ENCODE assay signal across 16 cellular contexts in the genomic region with DNA sequence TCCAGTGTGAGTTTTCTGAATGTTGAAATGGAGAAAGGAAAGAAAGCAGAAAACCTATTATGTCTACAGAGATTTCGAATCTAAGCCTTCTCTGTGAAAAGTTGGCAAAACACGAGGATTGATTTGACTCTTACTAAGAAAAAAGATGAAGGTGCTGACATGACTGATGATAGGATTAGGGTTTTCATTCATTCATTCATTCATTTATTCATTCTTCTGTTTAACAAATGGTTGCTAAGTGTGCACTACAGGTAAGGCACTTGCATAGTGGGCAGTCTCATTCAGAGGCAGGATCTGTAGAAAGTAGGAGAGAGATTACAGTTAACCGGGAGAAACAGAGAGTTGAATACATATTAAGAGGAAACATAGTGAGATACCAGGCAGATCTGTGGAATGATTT.
A peak's percentile ranks its signal among the peaks of the same experiment; 100 is the strongest.
DNase-seq lines count a peak whose midpoint lies in the region; ATAC-seq and TF ChIP-seq lines count a peak whose summit lies in the region.
"Had no signal": no experiment of that assay in that cellular context is flagged by ENCODE, and none has a peak within 500 bp of the region (broad histone marks: within the 10 kb centered on the region; RNA-seq: fewer than 3 reads in every experiment).

No MANE protein-coding gene starts in this region.

- ATAC-seq in GM18505 (IDR thresholded peaks at IDR 0.05; ENCODE audit: unreplicated experiment) (peak; percentile 46), GM19395 (IDR thresholded peaks at IDR 0.05; ENCODE audit: unreplicated experiment) (peak; percentile 44), HG02763 (IDR thresholded peaks at IDR 0.05; ENCODE audit: unreplicated experiment) (peak; percentile 13), HG03442 (IDR thresholded peaks at IDR 0.05; ENCODE audit: unreplicated experiment) (peak; percentile 7)

- DNase-seq in activated effector memory CD4-positive, alpha-beta T cell treated with anti-CD3 and anti-CD28 coated beads, Interleukin-2, amount 50 U/mL, for 16 hours = no peak
- DNase-seq in HPDE6-E6E7 (ENCODE audit: extremely low spot score) (no peak), D341Med (ENCODE audit: low spot score) (no peak), ureter (ENCODE audit: low spot score) (no peak)
- DNase-seq: brain microvascular endothelial cell; DMS153; NCI-H146; NCI-H446 treated with DMSO at 0.1 percent for 48 hours; retina; stimulated activated naive CD8-positive, alpha-beta T cell treated with anti-CD3 and anti-CD28 coated beads, Interleukin-15, Interleukin-2, amounts not matched to agents 100 U/mL and 50 U/mL, for 24 hours; T-helper 1 cell; trophoblast cell had no signal

- no peak for TF ChIP-seq POLR2A in GM18505 (IDR thresholded peaks at IDR 0.05; ENCODE audit: borderline replicate concordance, extremely low read depth, insufficient read depth, insufficient read length)
